In the genomic region with DNA sequence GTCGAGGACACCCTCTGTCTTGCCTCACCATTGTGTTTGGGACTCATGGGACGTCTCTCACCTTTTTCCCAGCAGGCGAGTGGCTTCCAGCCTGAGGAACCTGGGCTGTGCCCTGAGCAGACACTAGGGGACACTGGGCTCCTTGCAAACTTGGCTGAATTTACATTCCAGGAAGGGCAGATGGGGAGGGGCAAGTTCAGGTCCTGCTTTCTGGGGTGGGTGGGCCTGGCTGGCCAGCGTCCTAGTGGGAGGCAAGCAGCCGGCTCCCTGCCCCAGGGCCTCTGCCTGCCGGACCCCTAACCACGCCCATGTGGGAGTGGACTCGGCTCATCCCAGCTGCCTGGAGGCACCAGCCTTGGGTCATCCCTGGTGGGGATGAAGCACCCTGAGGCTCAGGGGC, we compare ENCODE assay signal across 8 cellular contexts. TPM values are rescaled to one million over a fixed set of nuclear protein-coding genes. Genes with fewer than 3 reads are reported as not detected.
DNase-seq lines count a peak whose midpoint lies in the region; ATAC-seq and TF ChIP-seq lines count a peak whose summit lies in the region.

No MANE protein-coding gene starts in this region.

- no peak for TF ChIP-seq CTCF in activated CD8-positive, alpha-beta T cell treated with anti-CD3 and anti-CD28 coated beads for 36 hours (IDR thresholded peaks at IDR 0.05)
- no peak for TF ChIP-seq CTCF in CD14-positive monocyte (IDR thresholded peaks at IDR 0.05)

- no peaks in the 10 kb centered on the region for H3K36me3 Mint-ChIP-seq in activated CD8-positive, alpha-beta T cell treated with anti-CD3 and anti-CD28 coated beads for 36 hours (ENCODE audit: low read depth)
- no peaks in the 10 kb centered on the region for H3K36me3 Mint-ChIP-seq in CD14-positive monocyte

- peaks cover 19% of the 10 kb centered on the region for H3K27me3 Mint-ChIP-seq in activated CD8-positive, alpha-beta T cell treated with anti-CD3 and anti-CD28 coated beads for 36 hours
- peaks cover 44 to 51% (median 47%) of the 10 kb centered on the region in 3 donors for H3K27me3 Mint-ChIP-seq in CD14-positive monocyte (ENCODE audit: low read depth in 3 of 3)
- H3K27me3 Mint-ChIP-seq in stimulated activated naive CD8-positive, alpha-beta T cell treated with anti-CD3 and anti-CD28 coated beads, Interleukin-15, amount 100 ng/mL, for 72 hours = peaks cover 51% of the 10 kb centered on the region

- H3K9me3 Mint-ChIP-seq in activated CD8-positive, alpha-beta T cell treated with anti-CD3 and anti-CD28 coated beads for 36 hours = no peaks in the 10 kb centered on the region
- no peaks in the 10 kb centered on the region for H3K9me3 Mint-ChIP-seq in CD14-positive monocyte
- no peaks in the 10 kb centered on the region for H3K9me3 Mint-ChIP-seq in stimulated activated naive CD8-positive, alpha-beta T cell treated with anti-CD3 and anti-CD28 coated beads, Interleukin-15, amount 100 ng/mL, for 72 hours

- no peak for ATAC-seq in activated CD8-positive, alpha-beta T cell treated with anti-CD3 and anti-CD28 coated beads for 36 hours
- ATAC-seq in stimulated activated naive CD8-positive, alpha-beta T cell treated with anti-CD3 and anti-CD28 coated beads, Interleukin-15, amount 100 ng/mL, for 72 hours = no peak

- intact Hi-C loops in activated CD8-positive, alpha-beta T cell treated with anti-CD3 and anti-CD28 coated beads for 36 hours (cut with micrococcal nuclease) = loop anchor here (10.0 kb wide), 1 partner anchor 173 kb away; no protein-coding TSS in a partner anchor
- intact Hi-C loops in CD14-positive monocyte (cut with micrococcal nuclease) = no loop called here

- H3K27ac Mint-ChIP-seq in activated CD8-positive, alpha-beta T cell treated with anti-CD3 and anti-CD28 coated beads for 36 hours = no peak overlapping the region
- peak overlapping the region in 1 of 7 donors; percentile 33 for H3K27ac Mint-ChIP-seq in CD14-positive monocyte
- no peak overlapping the region for H3K27ac Mint-ChIP-seq in stimulated activated naive CD8-positive, alpha-beta T cell treated with anti-CD3 and anti-CD28 coated beads, Interleukin-15, amount 100 ng/mL, for 72 hours

- H3K4me3 Mint-ChIP-seq in activated CD8-positive, alpha-beta T cell treated with anti-CD3 and anti-CD28 coated beads for 36 hours = no peak overlapping the region
- no peak overlapping the region for H3K4me3 Mint-ChIP-seq in CD14-positive monocyte
- H3K4me3 Mint-ChIP-seq in stimulated activated naive CD8-positive, alpha-beta T cell treated with anti-CD3 and anti-CD28 coated beads, Interleukin-15, amount 100 ng/mL, for 72 hours = no peak overlapping the region

- POLR2A ChIA-PET in HEK293T (lab: Yijun Ruan, JAX) = no interaction called here
- POLR2A ChIA-PET in activated CD8-positive, alpha-beta T cell treated with anti-CD3 and anti-CD28 coated beads for 36 hours (lab: Charles Lee) = no interaction called here

- DNase-seq in COLO668 (lab: John Stamatoyannopoulos, UW; ENCODE audit: unreplicated experiment) (peak; percentile 7), HEK293T (ENCODE audit: extremely low spot score) (peak; percentile 54), islet precursor cell (peak; percentile 97), CD1c-positive myeloid dendritic cell (ENCODE audit: extremely low spot score) (no peak), CD14-positive monocyte (ENCODE audit: low spot score) (no peak), hippocampal formation (lab: John Stamatoyannopoulos, UW) (no peak)
- peak; percentile 24 for DNase-seq in activated CD8-positive, alpha-beta T cell treated with anti-CD3 and anti-CD28 coated beads for 36 hours
- DNase-seq in stimulated activated naive CD8-positive, alpha-beta T cell treated with anti-CD3 and anti-CD28 coated beads, Interleukin-15, amount 100 ng/mL, for 72 hours = no peak

- peaks cover 16% of the 10 kb centered on the region for H3K4me1 Mint-ChIP-seq in activated CD8-positive, alpha-beta T cell treated with anti-CD3 and anti-CD28 coated beads for 36 hours (ENCODE audit: low read depth)
- peaks cover 4% of the 10 kb centered on the region for H3K4me1 Mint-ChIP-seq in CD14-positive monocyte
- H3K4me1 Mint-ChIP-seq in stimulated activated naive CD8-positive, alpha-beta T cell treated with anti-CD3 and anti-CD28 coated beads, Interleukin-15, amount 100 ng/mL, for 72 hours = peaks cover 17% of the 10 kb centered on the region

- CTCF ChIA-PET in HEK293T (lab: Yijun Ruan, JAX) = no interaction called here
- CTCF ChIA-PET in activated CD8-positive, alpha-beta T cell treated with anti-CD3 and anti-CD28 coated beads for 36 hours (lab: Charles Lee) = interaction anchor here (1.0 to 1.4 kb wide), 2 partner anchors 77 to 175 kb away, joined by 3 to 4 read pairs; no protein-coding TSS in a partner anchor

TF ChIP-seq in HEK293T, 16 proteins besides CTCF, POLR2A, EP300 and RAD21:
- TF ChIP-seq ARNT (IDR thresholded peaks at IDR 0.05) (no peak), ELF4 (IDR thresholded peaks at IDR 0.05) (no peak), L3MBTL2 (conservative IDR thresholded peaks at IDR 0.05) (no peak), BHLHE40 (IDR thresholded peaks at IDR 0.05; ENCODE audit: borderline replicate concordance) (no peak), LEF1 (IDR thresholded peaks at IDR 0.05; ENCODE audit: borderline replicate concordance) (no peak)

RNA-seq across cellular contexts. Expression of a gene that starts 48.2 kb away (rescaled TPM):
- total RNA-seq in activated CD8-positive, alpha-beta T cell treated with anti-CD3 and anti-CD28 coated beads for 36 hours = not detected
- not detected for polyA plus RNA-seq in CD14-positive monocyte

Comparison
In these comparisons a context has a peak if more than half of its experiments do, and no peak if none do; other contexts are left out.
1. DNase-seq: peak in COLO668 (single experiment), HEK293T (single experiment), activated CD8-positive, alpha-beta T cell treated with anti-CD3 and anti-CD28 coated beads for 36 hours (single experiment) and islet precursor cell (single experiment); none in CD1c-positive myeloid dendritic cell (single experiment), CD14-positive monocyte (single experiment), stimulated activated naive CD8-positive, alpha-beta T cell treated with anti-CD3 and anti-CD28 coated beads, Interleukin-15, amount 100 ng/mL, for 72 hours (0 of 2) and hippocampal formation (0 of 2).